In genomic region chr2:177212895-177213856, GRCh38 we compare ENCODE assay signal across 8 cellular contexts. TPM values are rescaled to one million over a fixed set of nuclear protein-coding genes. Genes with fewer than 3 reads are reported as not detected.
DNase-seq lines count a peak whose midpoint lies in the region; ATAC-seq and TF ChIP-seq lines count a peak whose summit lies in the region.

No MANE protein-coding gene starts in this region.

- H3K4me3 ChIP-seq in right cardiac atrium (ENCODE audit: low read length) (peak overlapping the region; percentile 97), uterus (peak overlapping the region; percentile 86 to 95)

- H3K27me3 ChIP-seq in right cardiac atrium (ENCODE audit: control insufficient read depth, insufficient read depth) = no peaks in the 10 kb centered on the region
- H3K27me3 ChIP-seq in uterus = no peaks in the 10 kb centered on the region

- H3K9me3 ChIP-seq in right cardiac atrium (ENCODE audit: control insufficient read depth, low read length) (no peaks in the 10 kb centered on the region), uterus (no peaks in the 10 kb centered on the region)

- ATAC-seq in GM18499 (IDR thresholded peaks at IDR 0.05; ENCODE audit: insufficient read depth, unreplicated experiment) (peak; percentile 28), HG02884 (IDR thresholded peaks at IDR 0.05; ENCODE audit: unreplicated experiment) (peak; percentile 41), right cardiac atrium (peak; percentile 91)

- DNase-seq in NCI-H1694 (lab: John Stamatoyannopoulos, UW) (peak; percentile 75), amygdala (lab: John Stamatoyannopoulos, UW) (peak in 54 of 56 donors; percentile 33 to 98 (median 84)), right cardiac atrium (peak; percentile 96 to 98 (median 97)), putamen (ENCODE audit: low spot score) (peak; percentile 83), uterus (peak; percentile 89 to 92)

- no peaks in the 10 kb centered on the region for H3K36me3 ChIP-seq in uterus

- H3K4me3 Mint-ChIP-seq in T-helper 1 cell treated with Interleukin-12 subunit alpha and Interleukin-12 subunit beta and Interleukin-4 antibody, amounts not matched to agents 30 μg/mL and 1 μg/mL, for 36 hours = peak overlapping the region; percentile 97

- intact Hi-C loops in right cardiac atrium (cut with DNase I) = loop anchor here in 2 of 4 donors (5.0 to 10.0 kb wide), 2 partner anchors 48 to 49 kb away; partner anchors contain the start of gene NFE2L2 (in 2 of the 2)
- intact Hi-C loops in uterus (cut with DNase I; ENCODE audit: low total_unique reads) = loop anchor here (5.0 kb wide), 1 partner anchor 49 kb away; the partner anchor contains the start of gene NFE2L2

- H3K27ac Mint-ChIP-seq in T-helper 1 cell treated with Interleukin-12 subunit alpha and Interleukin-12 subunit beta and Interleukin-4 antibody, amounts not matched to agents 30 μg/mL and 1 μg/mL, for 36 hours = peak overlapping the region; percentile 100

- H3K27ac ChIP-seq in right cardiac atrium (ENCODE audit: low read length) = peak overlapping the region; percentile 100
- peak overlapping the region; percentile 99 to 100 for H3K27ac ChIP-seq in uterus

- peaks cover 42% of the 10 kb centered on the region for H3K4me1 Mint-ChIP-seq in T-helper 1 cell treated with Interleukin-12 subunit alpha and Interleukin-12 subunit beta and Interleukin-4 antibody, amounts not matched to agents 30 μg/mL and 1 μg/mL, for 36 hours (ENCODE audit: low read depth)

- under 1% methylated on average over 74 of the region's 74 CpGs for WGBS in right cardiac atrium

- TF ChIP-seq CTCF in uterus (IDR thresholded peaks at IDR 0.05) = no peak

- H3K36me3 Mint-ChIP-seq in T-helper 1 cell treated with Interleukin-12 subunit alpha and Interleukin-12 subunit beta and Interleukin-4 antibody, amounts not matched to agents 30 μg/mL and 1 μg/mL, for 36 hours (ENCODE audit: low read depth) = peaks cover 42% of the 10 kb centered on the region

- H3K9me3 Mint-ChIP-seq in T-helper 1 cell treated with Interleukin-12 subunit alpha and Interleukin-12 subunit beta and Interleukin-4 antibody, amounts not matched to agents 30 μg/mL and 1 μg/mL, for 36 hours = no peaks in the 10 kb centered on the region

- no peaks in the 10 kb centered on the region for H3K27me3 Mint-ChIP-seq in T-helper 1 cell treated with Interleukin-12 subunit alpha and Interleukin-12 subunit beta and Interleukin-4 antibody, amounts not matched to agents 30 μg/mL and 1 μg/mL, for 36 hours (ENCODE audit: low read depth)

- H3K4me1 ChIP-seq in right cardiac atrium (ENCODE audit: control insufficient read depth, insufficient read depth, low read length) = peaks cover 3% of the 10 kb centered on the region
- peaks cover 3 to 17% of the 10 kb centered on the region in 2 donors for H3K4me1 ChIP-seq in uterus

- no peak for TF ChIP-seq POLR2A in uterus (IDR thresholded peaks at IDR 0.05)

RNA-seq across cellular contexts. Expression of gene HNRNPA3, which starts 0.6 kb away (rescaled TPM):
- total RNA-seq in right cardiac atrium = 100 to 1,000 TPM in 1 of 4 donors, 10 to 100 TPM in 3; 66.9 to 110 (median 84.2) TPM
- polyA plus RNA-seq in right cardiac atrium = 74.1 TPM
- total RNA-seq in uterus = 100 to 1,000 TPM in 2 of 4 donors, 10 to 100 TPM in 2; 56.4 to 256 (median 107) TPM

RNA-seq across cellular contexts. Expression of gene NFE2L2, which starts 51.4 kb away (rescaled TPM):
- 10 to 100 TPM; 70.0 to 95.7 (median 77.7) TPM for total RNA-seq in right cardiac atrium
- 55.8 TPM for polyA plus RNA-seq in right cardiac atrium
- total RNA-seq in uterus = 100 to 1,000 TPM in 1 of 4 donors, 10 to 100 TPM in 3; 53.0 to 148 (median 90.0) TPM

Comparison
In these comparisons a context has a peak if more than half of its experiments do, and no peak if none do; other contexts are left out.
1. Peak in every context shown above with its lines: DNase-seq, ATAC-seq, H3K4me3 ChIP-seq and H3K27ac ChIP-seq.
2. ATAC-seq: peak in every context shown above with its lines; median percentile 91 in right cardiac atrium; 41 in HG02884; 28 in GM18499.